Comparison of ENCODE assay signal across 8 cellular contexts in genomic region chr9:128689820-128690683, GRCh38.
DNase-seq lines count a peak whose midpoint lies in the region; ATAC-seq and TF ChIP-seq lines count a peak whose summit lies in the region.

No MANE protein-coding gene starts in this region.

- peaks cover 46% of the 10 kb centered on the region for H3K79me2 ChIP-seq in DND-41 (ENCODE audit: insufficient read depth, low read length)

- H3K4me3 ChIP-seq in DND-41 (ENCODE audit: low read depth in 1 of 2, low read length in 2 of 2): peak overlapping the region; percentile 79 to 88; a peak in 3 of 4 replicates
- H3K4me3 ChIP-seq in iPS-15b (ENCODE audit: low read depth, low read length): peak overlapping the region; percentile 99
- peak overlapping the region; percentile 94 for H3K4me3 ChIP-seq in skeletal muscle cell (ENCODE audit: low read depth, low read length)

- ATAC-seq in DND-41 (ENCODE audit: insufficient read depth, low read depth) (no peak), HG03039 (IDR thresholded peaks at IDR 0.05; ENCODE audit: unreplicated experiment) (peak; percentile 5), SK-N-SH treated with all-trans-retinoic acid at 6 μM for 48 hours (peak; percentile 6; the same call in 1 of the 3 replicates), HG02885 (IDR thresholded peaks at IDR 0.05; ENCODE audit: poor library complexity, unreplicated experiment) (no peak), HG02610 (IDR thresholded peaks at IDR 0.05; ENCODE audit: unreplicated experiment) (no peak)

- H2AFZ ChIP-seq in DND-41 (ENCODE audit: low read depth, low read length): no peak overlapping the region; the same call in 1 of the 2 replicates

- no peak for TF ChIP-seq CTCF in DND-41 (IDR thresholded peaks at IDR 0.05; ENCODE audit: borderline replicate concordance, extremely low read depth, low read length, poor library complexity, severe bottlenecking)

- peaks cover 31% of the 10 kb centered on the region for H4K20me1 ChIP-seq in DND-41 (ENCODE audit: insufficient read depth, low read length)

- H3K27me3 ChIP-seq in DND-41 (ENCODE audit: insufficient read depth, low read length, poor library complexity) (no peaks in the 10 kb centered on the region), iPS-15b (ENCODE audit: control insufficient read depth, insufficient read depth, low read length) (no peaks in the 10 kb centered on the region)

- peak overlapping the region; percentile 64 for H3K4me2 ChIP-seq in DND-41 (ENCODE audit: insufficient read depth, low read length)

- H3K27ac ChIP-seq in DND-41 (ENCODE audit: low read length): peak overlapping the region; percentile 86

- H3K9me3 ChIP-seq in DND-41 (ENCODE audit: insufficient read depth, low read length, severe bottlenecking): no peaks in the 10 kb centered on the region
- H3K9me3 ChIP-seq in iPS-15b (ENCODE audit: control insufficient read depth, insufficient read depth, low read length): no peaks in the 10 kb centered on the region

- H3K9ac ChIP-seq in DND-41 (ENCODE audit: low read depth, low read length): peak overlapping the region; percentile 84
- peak overlapping the region; percentile 91 for H3K9ac ChIP-seq in iPS-15b (ENCODE audit: low read depth, low read length)

- H3K36me3 ChIP-seq in DND-41 (ENCODE audit: insufficient read depth, low read length) (peaks cover 47% of the 10 kb centered on the region), iPS-15b (ENCODE audit: control insufficient read depth, insufficient read depth, low read length) (peaks cover 36% of the 10 kb centered on the region)

- peaks cover 52% of the 10 kb centered on the region for H3K4me1 ChIP-seq in DND-41 (ENCODE audit: insufficient read depth, low read length)
- peaks cover 10% of the 10 kb centered on the region for H3K4me1 ChIP-seq in iPS-15b (ENCODE audit: control insufficient read depth, insufficient read depth, low read length)

- DNase-seq in DND-41: peak; percentile 68
- peak; percentile 73 for DNase-seq in astrocyte of the hippocampus (ENCODE audit: low read depth, low spot score)
- DNase-seq in skeletal muscle cell (ENCODE audit: low read depth): no peak

TF ChIP-seq in SK-N-SH treated with all-trans-retinoic acid at 6 μM for 48 hours, 23 proteins besides CTCF, POLR2A, EP300 and RAD21:
- TF ChIP-seq TSHZ2 (CRISPR knock-in tag; IDR thresholded peaks at IDR 0.05) (no peak), POU6F1 (CRISPR knock-in tag; IDR thresholded peaks at IDR 0.05; ENCODE audit: borderline replicate concordance, low read depth) (no peak), ZC3H10 (CRISPR knock-in tag; IDR thresholded peaks at IDR 0.05) (no peak), CSDC2 (CRISPR knock-in tag; IDR thresholded peaks at IDR 0.05) (no peak), ZNF565 (CRISPR knock-in tag; conservative IDR thresholded peaks at IDR 0.05; ENCODE audit: low read depth) (no peak), ARNTL (CRISPR knock-in tag; IDR thresholded peaks at IDR 0.05; ENCODE audit: borderline replicate concordance, low read depth) (no peak), SNAI2 (CRISPR knock-in tag; IDR thresholded peaks at IDR 0.05) (no peak), CSRNP3 (CRISPR knock-in tag; IDR thresholded peaks at IDR 0.05) (no peak), TCF4 (CRISPR knock-in tag; IDR thresholded peaks at IDR 0.05; ENCODE audit: borderline replicate concordance) (no peak)
TF ChIP-seq in SK-N-SH treated with all-trans-retinoic acid at 6 μM for 48 hours: peak in this region for 0.

Comparison
In these comparisons a context has a peak if more than half of its experiments do, and no peak if none do; other contexts are left out.
1. ATAC-seq: peak in HG03039 (single experiment) and SK-N-SH treated with all-trans-retinoic acid at 6 μM for 48 hours (single experiment); none in DND-41 (single experiment), HG02885 (single experiment) and HG02610 (single experiment).
2. Peak in every context shown above with its lines, with median percentiles within 50 percentile points of each other: H3K4me3 ChIP-seq.